8 cellular contexts compared by ENCODE assay signal in genomic region chr19:18418034-18418724, GRCh38. TPM values are rescaled to one million over a fixed set of nuclear protein-coding genes. Genes with fewer than 3 reads are reported as not detected.
DNase-seq lines count a peak whose midpoint lies in the region; ATAC-seq and TF ChIP-seq lines count a peak whose summit lies in the region.

No MANE protein-coding gene starts in this region.

- H3K27me3 ChIP-seq in CD4-positive, alpha-beta memory T cell (ENCODE audit: insufficient read depth, low read length), result no peaks in the 10 kb centered on the region
- H3K27me3 ChIP-seq in PC-9 (ENCODE audit: insufficient read depth, low read depth) (no peaks in the 10 kb centered on the region), dorsolateral prefrontal cortex (peaks cover 0 to 17% (median 0%) of the 10 kb centered on the region in 45 donors)

- H3K79me2 ChIP-seq in PC-9 (ENCODE audit: low read depth), result peaks cover 33% of the 10 kb centered on the region

- no peaks in the 10 kb centered on the region for H3K9me3 ChIP-seq in CD4-positive, alpha-beta memory T cell (ENCODE audit: control insufficient read depth in 1 of 2, low read length in 2 of 2)
- H3K9me3 ChIP-seq in PC-9 (ENCODE audit: insufficient read depth, low read depth), result no peaks in the 10 kb centered on the region

- BruUV-seq in PC-9 (replicated peaks; lab: Mats Ljungman, UMichigan), result no TSS peak

- no peaks in the 10 kb centered on the region for H3K9me2 ChIP-seq in PC-9 (ENCODE audit: insufficient read depth)

- H3K27me3 Mint-ChIP-seq in CD4-positive, alpha-beta memory T cell, result peaks cover 2 to 5% of the 10 kb centered on the region in 2 donors
- no peaks in the 10 kb centered on the region for H3K27me3 Mint-ChIP-seq in natural killer cell (ENCODE audit: low read depth in 2 of 2)

- H3K9me3 Mint-ChIP-seq in CD4-positive, alpha-beta memory T cell, result peaks cover 0 to 5% (median 0%) of the 10 kb centered on the region in 8 donors
- no peaks in the 10 kb centered on the region for H3K9me3 Mint-ChIP-seq in natural killer cell

- peaks cover 29% of the 10 kb centered on the region for H4K20me1 ChIP-seq in PC-9 (ENCODE audit: insufficient read depth)

- H3F3A ChIP-seq in PC-9 (ENCODE audit: insufficient read depth, low read depth), result peaks cover 49% of the 10 kb centered on the region

- CTCF ChIA-PET in CD4-positive, alpha-beta memory T cell (lab: Charles Lee; ENCODE audit: partially characterized antibody), result interaction anchor here (1.1 to 5.0 kb wide), 6 partner anchors 9 to 210 kb away, joined by 3 to 29 read pairs (median 4); partner anchors contain the start of gene JUND
- CTCF ChIA-PET in PC-9 (lab: Charles Lee), result interaction anchor here (0.7 kb wide), 1 partner anchor 272 kb away, joined by 3 read pairs; no protein-coding TSS in a partner anchor

- H3K27ac ChIP-seq in CD4-positive, alpha-beta memory T cell (ENCODE audit: low read depth, low read length), result peak overlapping the region; percentile 56
- H3K27ac ChIP-seq in PC-9 (no peak overlapping the region), dorsolateral prefrontal cortex (peak overlapping the region in 57 of 59 donors; percentile 22 to 97 (median 92))

- no peak for TF ChIP-seq CTCF in PC-9 (conservative IDR thresholded peaks at IDR 0.05)
- peak in 1 of 56 donors; percentile 5 for TF ChIP-seq CTCF in dorsolateral prefrontal cortex (IDR thresholded peaks at IDR 0.05 in 54 of 56, conservative IDR thresholded peaks at IDR 0.05 in 2 of 56; ENCODE audit: low read depth in 1 of 56, partially characterized antibody in 56 of 56)
- no peak for TF ChIP-seq CTCF in natural killer cell (IDR thresholded peaks at IDR 0.05)

- peak overlapping the region; percentile 90 to 97 (median 96) for H3K27ac Mint-ChIP-seq in CD4-positive, alpha-beta memory T cell
- H3K27ac Mint-ChIP-seq in natural killer cell, result peak overlapping the region; percentile 91 to 97

- peaks cover 0 to 11% of the 10 kb centered on the region in 2 donors for H3K36me3 Mint-ChIP-seq in CD4-positive, alpha-beta memory T cell
- H3K36me3 Mint-ChIP-seq in natural killer cell, result no peaks in the 10 kb centered on the region

- H3K4me3 Mint-ChIP-seq in CD4-positive, alpha-beta memory T cell, result peak overlapping the region; percentile 79 to 90 (median 86)
- peak overlapping the region; percentile 86 for H3K4me3 Mint-ChIP-seq in natural killer cell

- peaks cover 80% of the 10 kb centered on the region for H3K4me1 ChIP-seq in CD4-positive, alpha-beta memory T cell (ENCODE audit: insufficient read depth, low read length)
- peaks cover 55% of the 10 kb centered on the region for H3K4me1 ChIP-seq in PC-9 (replicated peaks; ENCODE audit: insufficient read depth)

- no peak overlapping the region for H2AFZ ChIP-seq in PC-9

- peaks cover 57 to 84% (median 69%) of the 10 kb centered on the region in 4 donors for H3K4me1 Mint-ChIP-seq in CD4-positive, alpha-beta memory T cell
- H3K4me1 Mint-ChIP-seq in natural killer cell, result peaks cover 68 to 83% of the 10 kb centered on the region in 2 donors

- H3K4me3 ChIP-seq in CD4-positive, alpha-beta memory T cell (ENCODE audit: low read length in 2 of 2), result peak overlapping the region; percentile 23 to 42
- H3K4me3 ChIP-seq in PC-9 (peak overlapping the region; percentile 76), dorsolateral prefrontal cortex (peak overlapping the region; percentile 15 to 86 (median 67))

- intact Hi-C loops in CD4-positive, alpha-beta memory T cell (cut with micrococcal nuclease), result loop anchor here (2.0 to 10.0 kb wide), 4 partner anchors 23 to 413 kb away; partner anchors contain the start of genes ARRDC2 and MAST3
- intact Hi-C loops in PC-9 (cut with micrococcal nuclease; ENCODE audit: unreplicated experiment), result loop anchor here (5.0 to 10.0 kb wide), 2 partner anchors 163 to 411 kb away; partner anchors contain the start of gene ARRDC2
- intact Hi-C loops in dorsolateral prefrontal cortex (cut with DNase I), result loop anchor here in 1 of 2 donors (2.0 kb wide), 1 partner anchor 137 kb away; the partner anchor contains the start of gene JUND
- intact Hi-C loops in natural killer cell (cut with micrococcal nuclease), result loop anchor here (5.0 kb wide), 3 partner anchors 41 to 226 kb away; partner anchors contain the start of gene MPV17L2

- peak in 3 of 5 donors; percentile 40 to 56 (median 45) for DNase-seq in CD4-positive, alpha-beta memory T cell
- DNase-seq in PC-9 (no peak), dorsolateral prefrontal cortex (peak in 2 of 10 donors; percentile 51 to 54), natural killer cell (no peak), NCI-H1092 (lab: John Stamatoyannopoulos, UW) (no peak), middle frontal gyrus (ENCODE audit: extremely low spot score, low spot score) (no peak)

- ATAC-seq in natural killer cell (peak; percentile 12 to 33 (median 27)), HG02642 (IDR thresholded peaks at IDR 0.05; ENCODE audit: poor library complexity, unreplicated experiment) (no peak), GM18873 (IDR thresholded peaks at IDR 0.05; ENCODE audit: low FRiP score, unreplicated experiment) (no peak)

- H3K4me2 ChIP-seq in PC-9, result peak overlapping the region; percentile 98

- H3K36me3 ChIP-seq in CD4-positive, alpha-beta memory T cell (ENCODE audit: insufficient read depth, low read length), result no peaks in the 10 kb centered on the region
- no peaks in the 10 kb centered on the region for H3K36me3 ChIP-seq in PC-9 (ENCODE audit: low read depth)

- POLR2A ChIA-PET in CD4-positive, alpha-beta memory T cell (lab: Charles Lee; ENCODE audit: partially characterized antibody), result interaction anchor here (0.7 to 13.3 kb wide), 18 partner anchors 9 to 410 kb away, joined by 3 to 238 read pairs (median 4); partner anchors contain the start of genes ARRDC2, ISYNA1, JUND and LSM4
- POLR2A ChIA-PET in PC-9 (lab: Charles Lee; ENCODE audit: unreplicated experiment), result interaction anchor here (0.6 to 1.0 kb wide), 4 partner anchors 38 to 194 kb away, joined by 3 to 5 read pairs (median 4); partner anchors contain the start of genes JUND and LSM4

RNA-seq across cellular contexts. Expression of gene SSBP4, which starts 1.0 kb away (rescaled TPM):
- 10 to 100 TPM; 71.3 to 73.4 TPM for total RNA-seq in CD4-positive, alpha-beta memory T cell
- 100 to 1,000 TPM in 1 of 2 donors, 10 to 100 TPM in 1; 81.5 to 108 TPM for polyA plus RNA-seq in CD4-positive, alpha-beta memory T cell
- 56.6 and 65.2 TPM in 2 replicates for total RNA-seq in PC-9 (2021)
- total RNA-seq in dorsolateral prefrontal cortex, result 100 to 1,000 TPM in 39 of 120 experiments, 10 to 100 TPM in 81; 42.5 to 168 (median 93.8) TPM
- total RNA-seq in natural killer cell, result 100 to 1,000 TPM; 137 to 169 (median 158) TPM

RNA-seq across cellular contexts. Expression of gene ISYNA1, which starts 19.8 kb away (rescaled TPM):
- total RNA-seq in CD4-positive, alpha-beta memory T cell, result 10 to 100 TPM; 37.1 to 43.2 TPM
- 10 to 100 TPM; 27.5 to 36.3 TPM for polyA plus RNA-seq in CD4-positive, alpha-beta memory T cell
- 129 and 142 TPM in 2 replicates for total RNA-seq in PC-9 (2021)
- 100 to 1,000 TPM in 1 of 120 experiments, 10 to 100 TPM in 118, 1 to 10 TPM in 1; 7.4 to 118 (median 26.3) TPM for total RNA-seq in dorsolateral prefrontal cortex
- 10 to 100 TPM; 39.7 to 53.6 (median 40.1) TPM for total RNA-seq in natural killer cell

RNA-seq across cellular contexts. Expression of gene LRRC25, which starts 20.8 kb away (rescaled TPM):
- under 1 TPM; 0.73 to 0.91 TPM for total RNA-seq in CD4-positive, alpha-beta memory T cell
- polyA plus RNA-seq in CD4-positive, alpha-beta memory T cell, result under 1 TPM in 1 of 2 donors, not detected in 1; 0.07 TPM
- total RNA-seq in PC-9 (2021), result not detected in 2 replicates
- 10 to 100 TPM in 1 of 120 experiments, 1 to 10 TPM in 99, under 1 TPM in 19, not detected in 1; 0.44 to 11.8 (median 1.8) TPM for total RNA-seq in dorsolateral prefrontal cortex
- total RNA-seq in natural killer cell, result 10 to 100 TPM in 2 of 3 donors, 1 to 10 TPM in 1; 3.9 to 28.2 (median 12.0) TPM

RNA-seq across cellular contexts. Expression of gene GDF15, which starts 32.2 kb away (rescaled TPM):
- 1 to 10 TPM; 1.2 TPM for total RNA-seq in CD4-positive, alpha-beta memory T cell
- polyA plus RNA-seq in CD4-positive, alpha-beta memory T cell, result not detected
- 15.1 and 17.2 TPM in 2 replicates for total RNA-seq in PC-9 (2021)
- 1 to 10 TPM in 56 of 120 experiments, under 1 TPM in 35, not detected in 29; 0.43 to 7.1 (median 1.2) TPM for total RNA-seq in dorsolateral prefrontal cortex
- 1 to 10 TPM in 1 of 3 donors, under 1 TPM in 1, not detected in 1; 0.85 to 1.5 TPM for total RNA-seq in natural killer cell

Comparison
In these comparisons a context has a peak if more than half of its experiments do, and no peak if none do; other contexts are left out.
1. DNase-seq: peak in CD4-positive, alpha-beta memory T cell (3 of 5); none in PC-9 (0 of 2), natural killer cell (single experiment), NCI-H1092 (single experiment) and middle frontal gyrus (single experiment).
2. ATAC-seq: peak in natural killer cell (3 of 3); none in HG02642 (single experiment) and GM18873 (single experiment).
3. Peak in every context shown above with its lines, with median percentiles within 50 percentile points of each other: H3K4me3 ChIP-seq.